10 cellular contexts compared by ENCODE assay signal in the genomic region with DNA sequence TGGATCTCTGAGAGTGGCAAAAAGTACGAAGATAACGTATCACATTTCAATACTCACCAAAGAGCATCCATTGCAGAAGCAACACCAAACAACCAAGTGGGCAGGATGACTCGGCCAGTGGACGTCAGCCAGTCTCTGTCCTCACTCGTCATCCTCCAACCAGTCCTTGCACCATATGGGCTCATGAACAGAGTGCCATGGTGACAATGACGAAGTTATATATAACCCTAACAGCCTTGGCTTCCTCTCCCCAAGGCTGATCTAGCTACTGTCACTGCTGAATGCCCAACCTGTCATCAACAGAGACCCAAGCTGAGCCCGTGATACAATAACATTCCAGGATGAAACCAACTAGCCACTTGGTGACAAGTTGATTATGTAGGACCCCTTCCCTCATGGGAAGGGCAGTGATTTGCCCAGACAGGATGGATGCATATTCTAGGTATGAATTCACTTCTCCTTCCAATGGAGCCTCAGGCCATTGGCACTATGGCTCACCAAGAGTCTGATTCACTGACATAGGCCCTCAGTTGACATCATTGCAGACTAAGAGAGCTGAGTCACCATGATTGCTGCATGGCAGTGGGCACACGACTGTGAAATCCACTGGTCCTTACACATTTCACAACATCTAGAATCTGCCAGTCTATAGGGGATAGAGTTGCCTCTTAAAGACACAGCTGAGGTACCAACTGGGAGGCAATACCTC. TPM values are rescaled to one million over a fixed set of nuclear protein-coding genes. Genes with fewer than 3 reads are reported as not detected.
A peak's percentile ranks its signal among the peaks of the same experiment; 100 is the strongest.
DNase-seq lines count a peak whose midpoint lies in the region; ATAC-seq, FAIRE-seq and TF ChIP-seq lines count a peak whose summit lies in the region.
"Had no signal": no experiment of that assay in that cellular context is flagged by ENCODE, and none has a peak within 500 bp of the region (broad histone marks: within the 10 kb centered on the region; RNA-seq: fewer than 3 reads in every experiment).

No MANE protein-coding gene starts in this region.

- no peaks in the 10 kb centered on the region for H3K36me3 ChIP-seq in BJ (ENCODE audit: control insufficient read depth, insufficient read depth, low read length)
- no peaks in the 10 kb centered on the region for H3K36me3 ChIP-seq in keratinocyte (ENCODE audit: control insufficient read depth in 2 of 2, extremely low read depth in 1 of 2, insufficient read depth in 2 of 2, low read length in 2 of 2)
- H3K36me3 ChIP-seq: gastroesophageal sphincter had no signal

- peak overlapping the region; percentile 72 for H3K27ac ChIP-seq in keratinocyte (ENCODE audit: control insufficient read depth, insufficient read depth, low read length)
- H3K27ac ChIP-seq: gastroesophageal sphincter had no signal

- peaks cover 59% of the 10 kb centered on the region for H3K4me1 ChIP-seq in keratinocyte (ENCODE audit: control insufficient read depth, extremely low read depth, insufficient read depth, low read length)

- no peak for TF ChIP-seq CTCF in BJ (IDR thresholded peaks at IDR 0.05; ENCODE audit: insufficient read depth, low read depth, low read length)
- TF ChIP-seq CTCF in keratinocyte (optimal IDR thresholded peaks at IDR 0.05 in 1 of 3, IDR thresholded peaks at IDR 0.05 in 1 of 3, conservative IDR thresholded peaks at IDR 0.05 in 1 of 3; ENCODE audit: extremely low read depth in 1 of 3, insufficient read depth in 2 of 3, low read length in 3 of 3) = no peak

- dilution Hi-C loops in keratinocyte (cut with MboI; ENCODE audit: extremely low pct_ligation_motif_present, low sequenced_read_pairs) = no loop called here

- no peaks in the 10 kb centered on the region for H3K9me1 ChIP-seq in keratinocyte (ENCODE audit: control insufficient read depth, extremely low read depth, insufficient read depth, low read length)

- H3K9me3 ChIP-seq in keratinocyte (ENCODE audit: control insufficient read depth, low read depth, low read length) = no peaks in the 10 kb centered on the region
- H3K9me3 ChIP-seq: gastroesophageal sphincter had no signal

- FAIRE-seq in keratinocyte (lab: Jason Lieb, UNC) = peak; percentile 98
- FAIRE-seq: GM18507 had no signal

- DNase-seq in BJ (ENCODE audit: low read depth) = peak; percentile 68
- DNase-seq in HS-5 (ENCODE audit: low read depth) = peak; percentile 89
- DNase-seq in activated T-cell treated with anti-CD3 and anti-CD28 coated beads, Interleukin-2, amount 50 U/mL, for 48 hours = peak; percentile 50 to 58
- DNase-seq in keratinocyte (ENCODE audit: low read depth, low spot score) = peak; percentile 86
- DNase-seq in GDM1 (lab: John Stamatoyannopoulos, UW) = no peak

- POLR2A ChIA-PET in BJ (lab: Charles Lee) = no interaction called here

- H2AFZ ChIP-seq in keratinocyte (ENCODE audit: control insufficient read depth, low read length) = no peak overlapping the region

- peak overlapping the region; percentile 71 for H3K4me2 ChIP-seq in keratinocyte (ENCODE audit: control insufficient read depth, extremely low read depth, insufficient read depth, low read depth, low read length)

- no peaks in the 10 kb centered on the region for H3K27me3 ChIP-seq in BJ (ENCODE audit: control insufficient read depth, insufficient read depth, low read length)
- H3K27me3 ChIP-seq in keratinocyte (ENCODE audit: control insufficient read depth, extremely low read depth, insufficient read depth, low read length) = no peaks in the 10 kb centered on the region
- H3K27me3 ChIP-seq: gastroesophageal sphincter had no signal

- CTCF ChIA-PET in BJ (lab: Yijun Ruan, JAX) = interaction anchor here (0.7 to 1.3 kb wide), 4 partner anchors 14 to 60 kb away, joined by 3 to 4 read pairs (median 3); no protein-coding TSS in a partner anchor

- H4K20me1 ChIP-seq in keratinocyte (ENCODE audit: control insufficient read depth, extremely low read depth, insufficient read depth, low read length) = no peaks in the 10 kb centered on the region

- H3K4me3 ChIP-seq in BJ (ENCODE audit: low read depth, low read length) = no peak overlapping the region
- H3K4me3 ChIP-seq in keratinocyte (ENCODE audit: control insufficient read depth in 2 of 3, extremely low read depth in 1 of 3, insufficient read depth in 2 of 3, low read depth in 1 of 3, low read length in 3 of 3) = no peak overlapping the region
- H3K4me3 ChIP-seq: gastroesophageal sphincter had no signal

- peak overlapping the region; percentile 58 for H3K9ac ChIP-seq in keratinocyte (ENCODE audit: control insufficient read depth, extremely low read depth, insufficient read depth, low read length)

- no peak for ATAC-seq in HG02610 (IDR thresholded peaks at IDR 0.05; ENCODE audit: unreplicated experiment)
- ATAC-seq in GM18909 (IDR thresholded peaks at IDR 0.05; ENCODE audit: poor library complexity, unreplicated experiment) = no peak
- ATAC-seq in GM21737 (IDR thresholded peaks at IDR 0.05; ENCODE audit: unreplicated experiment) = no peak
- ATAC-seq: gastroesophageal sphincter had no signal

- no peaks in the 10 kb centered on the region for H3K79me2 ChIP-seq in keratinocyte (ENCODE audit: control insufficient read depth, insufficient read depth, low read length)

RNA-seq across cellular contexts. Expression of a gene that starts 26.3 kb away (rescaled TPM):
- polyA plus RNA-seq in BJ (2011; rRNA removed) (43.4 and 73.9 TPM in 2 replicates), keratinocyte (69.1 to 124 TPM (median 71.3 TPM) in 3 replicates)
- polyA minus RNA-seq in BJ (2011; rRNA and poly(A)+ RNA removed) = 59.0 and 65.9 TPM in 2 replicates
- polyA plus RNA-seq in keratinocyte (2011; ENCODE audit: low read depth) = 132 TPM
- 97.5 and 105 TPM in 2 replicates for polyA plus RNA-seq in keratinocyte (2011; cell fraction: cytosol; rRNA removed)
- polyA plus RNA-seq in keratinocyte (2011; cell fraction: nucleus; rRNA removed) = 177 and 186 TPM in 2 replicates
- 79.7 and 311 TPM in 2 replicates for polyA plus RNA-seq in keratinocyte (2012; ENCODE audit: low replicate concordance)
- polyA minus RNA-seq in keratinocyte = 69.4 to 302 TPM (median 83.7 TPM) in 3 replicates
- polyA minus RNA-seq in keratinocyte (2011; cell fraction: cytosol; rRNA and poly(A)+ RNA removed) = 61.2 TPM
- 70.6 and 70.8 TPM in 2 replicates for polyA minus RNA-seq in keratinocyte (2011; cell fraction: nucleus; rRNA and poly(A)+ RNA removed)
